8 cellular contexts compared by ENCODE assay signal in genomic region chr20:49461894-49462293, GRCh38. TPM values are rescaled to one million over a fixed set of nuclear protein-coding genes. Genes with fewer than 3 reads are reported as not detected.
"Had no signal": no experiment of that assay in that cellular context is flagged by ENCODE, and none has a peak within 500 bp of the region (broad histone marks: within the 10 kb centered on the region; RNA-seq: fewer than 3 reads in every experiment).

No MANE protein-coding gene starts in this region.

- H3K4me3 ChIP-seq: GM23248, HAP-1 had no signal

- H3K36me3 ChIP-seq: HAP-1 had no signal

- H2AFZ ChIP-seq: GM23248 had no signal

- H3K4me1 ChIP-seq: HAP-1 had no signal

- ATAC-seq: HCT116 had no signal

- DNase-seq: GM23248, GOT3, H7, IMR-90, KBM-7 had no signal

- H3K9ac ChIP-seq: GM23248 had no signal

- H3K27ac ChIP-seq: GM23248 had no signal

- H3K9me3 ChIP-seq: HAP-1 had no signal

RNA-seq across cellular contexts. Expression of gene KCNB1, which starts 20.6 kb away (rescaled TPM):
- total RNA-seq: HT-29, IMR-90 had no signal
